In the genomic region with DNA sequence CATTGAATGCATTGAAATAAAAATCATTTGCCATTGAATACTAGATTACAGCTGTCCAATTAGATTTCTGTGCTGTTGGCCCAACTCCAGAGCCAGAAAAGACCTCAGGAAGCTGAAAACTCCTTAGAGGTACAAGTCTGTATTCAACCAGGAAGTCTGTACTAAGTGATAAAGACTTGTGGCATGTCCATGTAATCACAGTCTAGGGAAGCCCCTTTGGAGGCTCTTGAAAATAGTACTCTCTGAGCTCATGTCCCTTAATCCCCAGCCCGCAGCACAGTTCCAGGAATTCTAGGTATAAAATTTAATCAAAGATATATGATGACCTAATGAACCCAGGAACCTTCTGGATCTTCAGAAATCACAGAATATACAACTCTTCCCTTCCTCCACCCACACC, we compare ENCODE assay signal across 26 cellular contexts.
"Had no signal": no experiment of that assay in that cellular context is flagged by ENCODE, and none has a peak within 500 bp of the region (broad histone marks: within the 10 kb centered on the region; RNA-seq: fewer than 3 reads in every experiment).

No MANE protein-coding gene starts in this region.

- ATAC-seq: activated CD4-positive, alpha-beta T cell treated with anti-CD3 and anti-CD28 coated beads for 36 hours; activated CD8-positive, alpha-beta memory T cell treated with anti-CD3 and anti-CD28 coated beads, Interleukin-2, amount 10 ng/mL, durations not matched to agents 7 days and 5 days; activated CD8-positive, alpha-beta T cell treated with anti-CD3 and anti-CD28 coated beads, Interleukin-2, amount 10 ng/mL, durations not matched to agents 7 days and 5 days; activated naive CD4-positive, alpha-beta T cell treated with anti-CD3 and anti-CD28 coated beads, Interleukin-2, amount 50 U/mL, for 72 hours; foreskin keratinocyte; gastrocnemius medialis; T-helper 17 cell had no signal

- DNase-seq: activated CD4-positive, alpha-beta memory T cell treated with anti-CD3 and anti-CD28 coated beads for 36 hours; activated CD4-positive, alpha-beta T cell treated with anti-CD3 and anti-CD28 coated beads for 36 hours; activated CD4-positive, alpha-beta T cell treated with anti-CD3 and anti-CD28 coated beads, Interleukin-2, amount 10 ng/mL, durations not matched to agents 24 days and 14 days; activated CD4-positive, CD25-positive, alpha-beta regulatory T cell; activated CD4-positive, CD25-positive, alpha-beta regulatory T cell treated with anti-CD3 and anti-CD28 coated beads, Interleukin-2, amount 50 U/mL, for 72 hours; activated CD8-positive, alpha-beta memory T cell treated with anti-CD3 and anti-CD28 coated beads, Interleukin-2, amount 10 ng/mL, durations not matched to agents 7 days and 5 days; activated CD8-positive, alpha-beta memory T cell treated with anti-CD3 and anti-CD28 coated beads, Interleukin-2, amount 50 U/mL, for 4 hours; activated CD8-positive, alpha-beta T cell treated with anti-CD3 and anti-CD28 coated beads, Interleukin-2, amount 10 ng/mL, durations not matched to agents 7 days and 5 days; activated gamma-delta T cell; activated naive CD4-positive, alpha-beta T cell; activated naive CD4-positive, alpha-beta T cell treated with anti-CD3 and anti-CD28 coated beads, Interleukin-2, amount 10 ng/mL, durations not matched to agents 7 days and 5 days; activated naive CD8-positive, alpha-beta T cell treated with anti-CD3 and anti-CD28 coated beads, Interleukin-2, amount 10 ng/mL, durations not matched to agents 7 days and 5 days; activated T-cell treated with anti-CD3 and anti-CD28 coated beads, Interleukin-2, amount 50 U/mL, for 1 hour; activated T-cell treated with anti-CD3 and anti-CD28 coated beads, Interleukin-2, amount 50 U/mL, for 48 hours; central memory CD4-positive, alpha-beta T cell; cerebellar nuclear complex; colonic mucosa; effector CD8-positive, alpha-beta T cell; foreskin keratinocyte; gastrocnemius medialis; glutamatergic neuron; heart left ventricle; T-helper 1 cell; T-helper 17 cell; T1000 had no signal
